ENCODE assay signal across 1 cellular context in genomic region chr10:72267819-72268404, GRCh38.
TF ChIP-seq lines count a peak whose summit lies in the region.

No MANE protein-coding gene starts in this region.

TF ChIP-seq in H1, 55 proteins besides CTCF, POLR2A, EP300 and RAD21:
- TF ChIP-seq, protein P1, sequence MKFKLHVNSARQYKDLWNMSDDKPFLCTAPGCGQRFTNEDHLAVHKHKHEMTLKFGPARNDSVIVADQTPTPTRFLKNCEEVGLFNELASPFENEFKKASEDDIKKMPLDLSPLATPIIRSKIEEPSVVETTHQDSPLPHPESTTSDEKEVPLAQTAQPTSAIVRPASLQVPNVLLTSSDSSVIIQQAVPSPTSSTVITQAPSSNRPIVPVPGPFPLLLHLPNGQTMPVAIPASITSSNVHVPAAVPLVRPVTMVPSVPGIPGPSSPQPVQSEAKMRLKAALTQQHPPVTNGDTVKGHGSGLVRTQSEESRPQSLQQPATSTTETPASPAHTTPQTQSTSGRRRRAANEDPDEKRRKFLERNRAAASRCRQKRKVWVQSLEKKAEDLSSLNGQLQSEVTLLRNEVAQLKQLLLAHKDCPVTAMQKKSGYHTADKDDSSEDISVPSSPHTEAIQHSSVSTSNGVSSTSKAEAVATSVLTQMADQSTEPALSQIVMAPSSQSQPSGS (IDR thresholded peaks at IDR 0.05; ENCODE audit: low read length) = no peak
- no peak for TF ChIP-seq CEBPB (IDR thresholded peaks at IDR 0.05; ENCODE audit: low read depth, low read length)
- TF ChIP-seq TEAD4 (IDR thresholded peaks at IDR 0.05; ENCODE audit: low read depth, low read length) = no peak
- TF ChIP-seq CHD2 (IDR thresholded peaks at IDR 0.05; ENCODE audit: low read length) = no peak
- TF ChIP-seq SUZ12 (IDR thresholded peaks at IDR 0.05; ENCODE audit: low read length) = no peak
- no peak for TF ChIP-seq HDAC2 (IDR thresholded peaks at IDR 0.05; ENCODE audit: borderline replicate concordance in 1 of 2, low read depth in 2 of 2, low read length in 2 of 2)
- TF ChIP-seq GABPA (IDR thresholded peaks at IDR 0.05; ENCODE audit: borderline replicate concordance, insufficient read depth, low read length) = no peak
- TF ChIP-seq FOSL1 (IDR thresholded peaks at IDR 0.05; ENCODE audit: insufficient read depth, low read depth, low read length) = no peak
- TF ChIP-seq RNF2 (IDR thresholded peaks at IDR 0.05; ENCODE audit: borderline replicate concordance, low read depth, low read length, missing control alignments, poor library complexity, severe bottlenecking) = no peak
- no peak for TF ChIP-seq E2F6 (IDR thresholded peaks at IDR 0.05)
- TF ChIP-seq NRF1 (IDR thresholded peaks at IDR 0.05; ENCODE audit: low read depth, low read length) = no peak
- no peak for TF ChIP-seq NANOG (IDR thresholded peaks at IDR 0.05; ENCODE audit: insufficient read depth, low read depth, low read length, poor library complexity, severe bottlenecking)
- TF ChIP-seq EZH2 (IDR thresholded peaks at IDR 0.05; ENCODE audit: low read depth, low read length, severe bottlenecking) = no peak
- no peak for TF ChIP-seq PHF8 (conservative IDR thresholded peaks at IDR 0.05; ENCODE audit: low read depth, low read length)
- no peak for TF ChIP-seq KDM5A (IDR thresholded peaks at IDR 0.05; ENCODE audit: low read length)
- no peak for TF ChIP-seq RBBP5 (IDR thresholded peaks at IDR 0.05; ENCODE audit: borderline replicate concordance, low read depth, low read length)
- no peak for TF ChIP-seq KDM4A (IDR thresholded peaks at IDR 0.05; ENCODE audit: low read depth, low read length, severe bottlenecking)
